In genomic region chr3:192062186-192062585, GRCh38 we compare ENCODE assay signal across 20 cellular contexts.
A peak's percentile ranks its signal among the peaks of the same experiment; 100 is the strongest.
DNase-seq lines count a peak whose midpoint lies in the region; FAIRE-seq and TF ChIP-seq lines count a peak whose summit lies in the region.
"Had no signal": no experiment of that assay in that cellular context is flagged by ENCODE, and none has a peak within 500 bp of the region (broad histone marks: within the 10 kb centered on the region; RNA-seq: fewer than 3 reads in every experiment).

No MANE protein-coding gene starts in this region.

- no peak for TF ChIP-seq CTCF in bronchial epithelial cell (IDR thresholded peaks at IDR 0.05; ENCODE audit: insufficient read depth, low read length, severe bottlenecking)

- intact Hi-C loops in cardiac septum (cut with DNase I): no loop called here

- DNase-seq in ELR (ENCODE audit: low read depth): peak; percentile 84
- DNase-seq in M059J (ENCODE audit: low read depth): peak; percentile 71
- DNase-seq in bronchial epithelial cell (ENCODE audit: low read depth): peak; percentile 31
- DNase-seq in renal cortical epithelial cell (ENCODE audit: low read depth): peak; percentile 24
- DNase-seq in SHP77 treated with DMSO at 0.1 percent for 48 hours (lab: John Stamatoyannopoulos, UW): no peak
- no peak for DNase-seq in NCI-H510A (lab: John Stamatoyannopoulos, UW)
- DNase-seq in cardiac septum (ENCODE audit: low spot score): no peak
- DNase-seq: Caco-2; CD4-positive, alpha-beta memory T cell; GOT3; HCEC 1CT; NCI-H1694; NCI-H2081; NCI-H2171 treated with DMSO at 0.1 percent for 48 hours; NCI-H526; OCI-M1; SIG-M5 had no signal

- H3K36me3 ChIP-seq in bronchial epithelial cell (ENCODE audit: control insufficient read depth, insufficient read depth, low read length): no peaks in the 10 kb centered on the region
- H3K36me3 ChIP-seq: BLaER1 treated with 17β-estradiol and CSF1 and Interleukin-3, amounts not matched to agents 10 nM and 100 nM had no signal

- no peak overlapping the region for H3K4me3 ChIP-seq in bronchial epithelial cell (ENCODE audit: low read depth, low read length)
- H3K4me3 ChIP-seq: BLaER1 treated with 17β-estradiol and CSF1 and Interleukin-3, amounts not matched to agents 10 nM and 100 nM had no signal

- FAIRE-seq in bronchial epithelial cell (lab: Jason Lieb, UNC): no peak
- FAIRE-seq: HTR-8/SVneo, RCC 7860 had no signal

- H3K27me3 ChIP-seq in bronchial epithelial cell (ENCODE audit: control insufficient read depth, insufficient read depth, low read length): no peaks in the 10 kb centered on the region
- H3K27me3 ChIP-seq: BLaER1 treated with 17β-estradiol and CSF1 and Interleukin-3, amounts not matched to agents 10 nM and 100 nM had no signal

Comparison
In these comparisons a context has a peak if more than half of its experiments do, and no peak if none do; other contexts are left out.
1. DNase-seq: peak in ELR (single experiment), M059J (single experiment), bronchial epithelial cell (single experiment) and renal cortical epithelial cell (single experiment); none in SHP77 treated with DMSO at 0.1 percent for 48 hours (single experiment), NCI-H510A (single experiment) and cardiac septum (single experiment).